In the genomic region with DNA sequence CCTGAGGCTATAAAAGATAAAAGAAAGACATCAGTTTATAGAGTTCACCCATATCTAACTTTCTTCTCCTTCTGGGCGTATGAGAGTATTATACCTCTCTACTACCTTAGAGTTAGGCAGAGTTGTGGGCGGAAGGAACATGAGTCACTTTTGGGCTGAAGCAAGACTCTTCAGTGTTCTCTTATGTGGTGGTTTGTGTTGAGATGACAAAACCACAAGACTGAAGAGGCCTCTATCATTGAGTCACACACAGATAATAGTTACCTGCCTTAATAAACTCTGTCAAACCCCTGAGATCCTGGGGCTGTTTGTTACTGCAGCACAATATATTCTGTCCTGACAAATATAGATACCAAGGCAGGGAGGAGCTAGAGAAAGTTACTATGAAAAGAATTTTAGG, we compare ENCODE assay signal across 8 cellular contexts.
DNase-seq lines count a peak whose midpoint lies in the region; ATAC-seq, FAIRE-seq and TF ChIP-seq lines count a peak whose summit lies in the region.

No MANE protein-coding gene starts in this region.

- DNase-seq in SW480 (ENCODE audit: low spot score) (peak; percentile 44), keratinocyte (ENCODE audit: low read depth, low spot score) (peak; percentile 56), occipital lobe (lab: John Stamatoyannopoulos, UW) (no peak), NCI-H1092 treated with DMSO at 0.1 percent for 48 hours (lab: John Stamatoyannopoulos, UW) (no peak), NCI-H2107 treated with DMSO at 0.1 percent for 48 hours (lab: John Stamatoyannopoulos, UW; ENCODE audit: unreplicated experiment) (no peak), mesothelial cell of epicardium (ENCODE audit: low spot score in 2 of 2, unreplicated experiment in 2 of 2) (no peak)

- H3K9me3 ChIP-seq in keratinocyte (ENCODE audit: control insufficient read depth, low read depth, low read length): peaks cover 5% of the 10 kb centered on the region

- H2AFZ ChIP-seq in keratinocyte (ENCODE audit: control insufficient read depth, low read length): no peak overlapping the region

- no peaks in the 10 kb centered on the region for H3K36me3 ChIP-seq in keratinocyte (ENCODE audit: control insufficient read depth in 2 of 2, extremely low read depth in 1 of 2, insufficient read depth in 2 of 2, low read length in 2 of 2)

- H3K27ac ChIP-seq in keratinocyte (ENCODE audit: control insufficient read depth, insufficient read depth, low read length): no peak overlapping the region

- no peak overlapping the region for H3K4me2 ChIP-seq in keratinocyte (ENCODE audit: control insufficient read depth, extremely low read depth, insufficient read depth, low read depth, low read length)

- peaks cover 15% of the 10 kb centered on the region for H3K4me1 Mint-ChIP-seq in mesothelial cell of epicardium

- TF ChIP-seq CTCF in keratinocyte (optimal IDR thresholded peaks at IDR 0.05 in 1 of 3, IDR thresholded peaks at IDR 0.05 in 1 of 3, conservative IDR thresholded peaks at IDR 0.05 in 1 of 3; ENCODE audit: extremely low read depth in 1 of 3, insufficient read depth in 2 of 3, low read length in 3 of 3): no peak
- no peak for TF ChIP-seq CTCF in mesothelial cell of epicardium (IDR thresholded peaks at IDR 0.05; ENCODE audit: unreplicated experiment)

- H3K27me3 Mint-ChIP-seq in mesothelial cell of epicardium (ENCODE audit: low read depth): no peaks in the 10 kb centered on the region

- no peaks in the 10 kb centered on the region for H3K27me3 ChIP-seq in keratinocyte (ENCODE audit: control insufficient read depth, extremely low read depth, insufficient read depth, low read length)

- H3K9ac ChIP-seq in keratinocyte (ENCODE audit: control insufficient read depth, extremely low read depth, insufficient read depth, low read length): no peak overlapping the region

- H3K4me3 ChIP-seq in keratinocyte (ENCODE audit: control insufficient read depth in 2 of 3, extremely low read depth in 1 of 3, insufficient read depth in 2 of 3, low read depth in 1 of 3, low read length in 3 of 3): no peak overlapping the region

- H3K9me1 ChIP-seq in keratinocyte (ENCODE audit: control insufficient read depth, extremely low read depth, insufficient read depth, low read length): no peaks in the 10 kb centered on the region

- peak; percentile 53 for ATAC-seq in GM19035 (IDR thresholded peaks at IDR 0.05; ENCODE audit: unreplicated experiment)
- ATAC-seq in HG02981 (IDR thresholded peaks at IDR 0.05; ENCODE audit: unreplicated experiment): peak; percentile 72

- no peak overlapping the region for H3K4me3 Mint-ChIP-seq in mesothelial cell of epicardium

- H3K4me1 ChIP-seq in keratinocyte (ENCODE audit: control insufficient read depth, extremely low read depth, insufficient read depth, low read length): peaks cover 14% of the 10 kb centered on the region

- H3K36me3 Mint-ChIP-seq in mesothelial cell of epicardium: peaks cover 1% of the 10 kb centered on the region

- dilution Hi-C loops in keratinocyte (cut with MboI; ENCODE audit: extremely low pct_ligation_motif_present, low sequenced_read_pairs): no loop called here

- no peak overlapping the region for H3K27ac Mint-ChIP-seq in mesothelial cell of epicardium

- no peaks in the 10 kb centered on the region for H3K9me3 Mint-ChIP-seq in mesothelial cell of epicardium

- no peaks in the 10 kb centered on the region for H3K79me2 ChIP-seq in keratinocyte (ENCODE audit: control insufficient read depth, insufficient read depth, low read length)

- peak; percentile 93 for FAIRE-seq in keratinocyte (lab: Jason Lieb, UNC)

- no peaks in the 10 kb centered on the region for H4K20me1 ChIP-seq in keratinocyte (ENCODE audit: control insufficient read depth, extremely low read depth, insufficient read depth, low read length)

Comparison
In these comparisons a context has a peak if more than half of its experiments do, and no peak if none do; other contexts are left out.
1. DNase-seq: peak in SW480 (single experiment) and keratinocyte (single experiment); none in occipital lobe (single experiment), NCI-H1092 treated with DMSO at 0.1 percent for 48 hours (single experiment), NCI-H2107 treated with DMSO at 0.1 percent for 48 hours (single experiment) and mesothelial cell of epicardium (0 of 2).